Comparison of ENCODE assay signal across 13 cellular contexts in the genomic region with DNA sequence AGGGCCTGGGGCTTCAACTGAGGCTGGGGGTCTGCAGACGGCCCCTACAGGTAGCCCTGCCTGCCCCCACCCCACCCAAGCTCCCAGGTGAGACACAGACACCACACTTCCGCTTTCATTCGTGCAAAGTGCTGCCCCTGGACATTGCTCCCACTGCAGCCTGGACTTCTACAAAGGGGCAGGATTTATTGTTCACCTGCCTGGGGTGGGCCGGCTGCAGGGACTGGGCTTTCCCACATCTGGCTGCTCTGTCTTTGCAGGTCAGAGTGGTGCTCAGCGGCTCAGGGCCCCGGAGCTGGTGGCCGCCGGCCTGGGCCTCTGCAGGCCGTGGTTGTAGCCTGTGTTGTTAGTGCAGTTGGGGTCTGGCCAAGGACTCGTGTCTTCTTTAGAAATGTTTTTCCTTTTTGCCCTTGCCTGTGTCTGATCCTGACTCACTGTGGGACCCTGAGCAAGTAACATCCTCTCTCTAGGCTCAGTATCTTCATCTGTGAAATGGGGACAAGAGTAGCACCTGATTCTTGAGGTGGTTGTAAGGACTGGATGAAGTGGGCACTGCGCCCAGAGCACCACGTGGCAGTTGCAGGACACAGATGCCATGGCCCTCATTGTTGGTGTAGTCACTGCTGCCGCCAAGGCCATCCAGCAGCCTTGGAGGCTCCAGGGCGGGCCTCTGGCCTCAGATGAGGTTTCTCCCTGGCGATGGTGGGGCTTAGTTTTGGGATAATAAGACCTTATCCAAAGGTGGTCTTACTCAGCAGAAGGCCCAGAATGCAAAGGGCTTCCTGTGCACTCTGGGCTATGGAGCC.
"Had no signal": no experiment of that assay in that cellular context is flagged by ENCODE, and none has a peak within 500 bp of the region (broad histone marks: within the 10 kb centered on the region; RNA-seq: fewer than 3 reads in every experiment).

No MANE protein-coding gene starts in this region.

- H3K9me3 Mint-ChIP-seq: activated naive CD8-positive, alpha-beta T cell treated with anti-CD3 and anti-CD28 coated beads, Interleukin-2, amount 10 ng/mL, durations not matched to agents 7 days and 5 days; dendritic cell treated with granulocyte-macrophage colony-stimulating factor and Interleukin-4, amounts not matched to agents 40 ng/mL and 50 ng/mL, for 4 days; effector memory CD8-positive, alpha-beta T cell; natural killer cell; stimulated activated naive CD8-positive, alpha-beta T cell treated with anti-CD3 and anti-CD28 coated beads, Interleukin-15, amount 100 ng/mL, for 72 hours had no signal

- H3K9me3 ChIP-seq: mucosa of descending colon, prostate gland, thoracic aorta had no signal

- H3K36me3 Mint-ChIP-seq: activated naive CD8-positive, alpha-beta T cell treated with anti-CD3 and anti-CD28 coated beads, Interleukin-2, amount 10 ng/mL, durations not matched to agents 7 days and 5 days; natural killer cell had no signal

- H3K4me1 ChIP-seq: prostate gland had no signal

- H3K36me3 ChIP-seq: brain microvascular endothelial cell, prostate gland, thoracic aorta had no signal

- ATAC-seq: effector memory CD8-positive, alpha-beta T cell; natural killer cell; T-helper 17 cell had no signal

- H3K4me3 ChIP-seq: mucosa of descending colon, thoracic aorta had no signal

- DNase-seq: activated naive CD8-positive, alpha-beta T cell treated with anti-CD3 and anti-CD28 coated beads, Interleukin-2, amount 10 ng/mL, durations not matched to agents 7 days and 5 days; brain microvascular endothelial cell; effector memory CD8-positive, alpha-beta T cell; occipital lobe; T-helper 17 cell; WERI-Rb-1 had no signal

- H3K4me3 Mint-ChIP-seq: activated naive CD8-positive, alpha-beta T cell treated with anti-CD3 and anti-CD28 coated beads, Interleukin-2, amount 10 ng/mL, durations not matched to agents 7 days and 5 days; dendritic cell treated with granulocyte-macrophage colony-stimulating factor and Interleukin-4, amounts not matched to agents 40 ng/mL and 50 ng/mL, for 4 days; natural killer cell; stimulated activated naive CD8-positive, alpha-beta T cell treated with anti-CD3 and anti-CD28 coated beads, Interleukin-15, amount 100 ng/mL, for 72 hours; T-helper 17 cell had no signal

- H3K27ac ChIP-seq: brain microvascular endothelial cell, epithelial cell of prostate, prostate gland, thoracic aorta, WERI-Rb-1 had no signal

- H3K4me1 Mint-ChIP-seq: activated naive CD8-positive, alpha-beta T cell treated with anti-CD3 and anti-CD28 coated beads, Interleukin-2, amount 10 ng/mL, durations not matched to agents 7 days and 5 days; natural killer cell had no signal

- H3K27ac Mint-ChIP-seq: activated naive CD8-positive, alpha-beta T cell treated with anti-CD3 and anti-CD28 coated beads, Interleukin-2, amount 10 ng/mL, durations not matched to agents 7 days and 5 days; dendritic cell treated with granulocyte-macrophage colony-stimulating factor and Interleukin-4, amounts not matched to agents 40 ng/mL and 50 ng/mL, for 4 days; effector memory CD8-positive, alpha-beta T cell; natural killer cell; stimulated activated naive CD8-positive, alpha-beta T cell treated with anti-CD3 and anti-CD28 coated beads, Interleukin-15, amount 100 ng/mL, for 72 hours; T-helper 17 cell had no signal
